ENCODE assay signal across 1 cellular context in the genomic region with DNA sequence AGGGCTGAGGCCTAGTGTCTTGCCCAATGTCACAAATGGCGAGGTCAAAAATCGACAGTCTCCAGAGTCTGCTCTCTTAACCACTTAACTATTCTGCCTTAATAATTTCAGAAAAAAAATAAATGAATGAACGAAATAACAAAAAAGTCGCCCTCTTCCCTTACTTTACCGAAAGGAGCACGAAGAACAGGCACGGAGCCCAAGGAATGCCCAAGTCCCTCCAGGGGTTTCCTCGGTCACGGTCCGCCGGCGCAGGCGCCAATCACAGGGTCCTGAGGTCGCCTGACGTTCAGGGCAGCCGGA.
A peak's percentile ranks its signal among the peaks of the same experiment; 100 is the strongest.
TF ChIP-seq lines count a peak whose summit lies in the region.

No MANE protein-coding gene starts in this region.

TF ChIP-seq in HepG2, 621 proteins besides CTCF, POLR2A, EP300 and RAD21 (continues in another document):
- TF ChIP-seq ZNF747 (CRISPR knock-in tag; IDR thresholded peaks at IDR 0.05; ENCODE audit: borderline replicate concordance): 0 out of 2 replicates have a peak, but pooled peaks have one; percentile 3
- TF ChIP-seq ZNF512B (CRISPR knock-in tag; IDR thresholded peaks at IDR 0.05; ENCODE audit: borderline replicate concordance): 0 out of 2 replicates have a peak, but pooled peaks have one; percentile 30
- TF ChIP-seq ZBTB3 (CRISPR knock-in tag; IDR thresholded peaks at IDR 0.05; ENCODE audit: borderline replicate concordance, low read depth): no peak
- no peak; the same call in 1 of the 2 replicates for TF ChIP-seq RNF219 (CRISPR knock-in tag; IDR thresholded peaks at IDR 0.05)
- no peak for TF ChIP-seq JUN (CRISPR knock-in tag; IDR thresholded peaks at IDR 0.05)
- TF ChIP-seq ZNF280D (CRISPR knock-in tag; IDR thresholded peaks at IDR 0.05): 0 out of 2 replicates have a peak, but pooled peaks have one; percentile 15
- TF ChIP-seq DPF2 (CRISPR knock-in tag; IDR thresholded peaks at IDR 0.05; ENCODE audit: borderline replicate concordance, low read depth): no peak
- 0 out of 2 replicates have a peak, but pooled peaks have one; percentile 43 for TF ChIP-seq FOXO4 (CRISPR knock-in tag; conservative IDR thresholded peaks at IDR 0.05)
- TF ChIP-seq MLLT10 (CRISPR knock-in tag; IDR thresholded peaks at IDR 0.05): peak; percentile 31; the same call in 1 of the 2 replicates
- TF ChIP-seq, protein P1, sequence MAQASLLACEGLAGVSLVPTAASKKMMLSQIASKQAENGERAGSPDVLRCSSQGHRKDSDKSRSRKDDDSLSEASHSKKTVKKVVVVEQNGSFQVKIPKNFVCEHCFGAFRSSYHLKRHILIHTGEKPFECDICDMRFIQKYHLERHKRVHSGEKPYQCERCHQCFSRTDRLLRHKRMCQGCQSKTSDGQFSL (CRISPR knock-in tag; IDR thresholded peaks at IDR 0.05): no peak
- TF ChIP-seq MTF1 (CRISPR knock-in tag; IDR thresholded peaks at IDR 0.05): peak; percentile 14; the same call in 1 of the 2 replicates
- TF ChIP-seq MXD3 (CRISPR knock-in tag; IDR thresholded peaks at IDR 0.05): no peak
- no peak for TF ChIP-seq ZNF788 (CRISPR knock-in tag; IDR thresholded peaks at IDR 0.05; ENCODE audit: borderline replicate concordance)
- TF ChIP-seq ZNF225 (CRISPR knock-in tag; IDR thresholded peaks at IDR 0.05): 0 out of 2 replicates have a peak, but pooled peaks have one; percentile 75
- no peak for TF ChIP-seq HNF4G (IDR thresholded peaks at IDR 0.05; ENCODE audit: borderline replicate concordance, low read depth, low read length)
- 0 out of 2 replicates have a peak, but pooled peaks have one; percentile 56 for TF ChIP-seq HNF4G (CRISPR knock-in tag; IDR thresholded peaks at IDR 0.05; ENCODE audit: borderline replicate concordance, low read depth)
- TF ChIP-seq, protein P2, sequence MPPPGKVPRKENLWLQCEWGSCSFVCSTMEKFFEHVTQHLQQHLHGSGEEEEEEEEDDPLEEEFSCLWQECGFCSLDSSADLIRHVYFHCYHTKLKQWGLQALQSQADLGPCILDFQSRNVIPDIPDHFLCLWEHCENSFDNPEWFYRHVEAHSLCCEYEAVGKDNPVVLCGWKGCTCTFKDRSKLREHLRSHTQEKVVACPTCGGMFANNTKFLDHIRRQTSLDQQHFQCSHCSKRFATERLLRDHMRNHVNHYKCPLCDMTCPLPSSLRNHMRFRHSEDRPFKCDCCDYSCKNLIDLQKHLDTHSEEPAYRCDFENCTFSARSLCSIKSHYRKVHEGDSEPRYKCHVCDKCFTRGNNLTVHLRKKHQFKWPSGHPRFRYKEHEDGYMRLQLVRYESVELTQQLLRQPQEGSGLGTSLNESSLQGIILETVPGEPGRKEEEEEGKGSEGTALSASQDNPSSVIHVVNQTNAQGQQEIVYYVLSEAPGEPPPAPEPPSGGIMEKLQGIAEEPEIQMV (CRISPR knock-in tag; IDR thresholded peaks at IDR 0.05; ENCODE audit: low read depth): peak; percentile 96
- peak; percentile 57 for TF ChIP-seq NFYB (CRISPR knock-in tag; IDR thresholded peaks at IDR 0.05)
- TF ChIP-seq PRMT3 (CRISPR knock-in tag; IDR thresholded peaks at IDR 0.05; ENCODE audit: borderline replicate concordance, low read depth): no peak; the same call in 1 of the 2 replicates
- peak; percentile 81; the same call in 1 of the 2 replicates for TF ChIP-seq ZFP36L1 (CRISPR knock-in tag; IDR thresholded peaks at IDR 0.05)
- 0 out of 2 replicates have a peak, but pooled peaks have one; percentile 70 for TF ChIP-seq HIVEP1 (CRISPR knock-in tag; IDR thresholded peaks at IDR 0.05)
- 0 out of 2 replicates have a peak, but pooled peaks have one; percentile 78 for TF ChIP-seq KDM5B (CRISPR knock-in tag; IDR thresholded peaks at IDR 0.05; ENCODE audit: borderline replicate concordance)
- TF ChIP-seq ZHX1 (CRISPR knock-in tag; IDR thresholded peaks at IDR 0.05; ENCODE audit: low read depth): peak; percentile 24; the same call in 1 of the 2 replicates
- TF ChIP-seq, protein P3, sequence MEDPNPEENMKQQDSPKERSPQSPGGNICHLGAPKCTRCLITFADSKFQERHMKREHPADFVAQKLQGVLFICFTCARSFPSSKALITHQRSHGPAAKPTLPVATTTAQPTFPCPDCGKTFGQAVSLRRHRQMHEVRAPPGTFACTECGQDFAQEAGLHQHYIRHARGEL (CRISPR knock-in tag; IDR thresholded peaks at IDR 0.05): 0 out of 2 replicates have a peak, but pooled peaks have one; percentile 78
- TF ChIP-seq RBM39 (IDR thresholded peaks at IDR 0.05; ENCODE audit: low read depth, low read length, poor library complexity, severe bottlenecking): no peak
- peak; percentile 14; the same call in 1 of the 2 replicates for TF ChIP-seq SP140L (CRISPR knock-in tag; IDR thresholded peaks at IDR 0.05; ENCODE audit: borderline replicate concordance)
- 0 out of 2 replicates have a peak, but pooled peaks have one; percentile 1 for TF ChIP-seq NFAT5 (CRISPR knock-in tag; IDR thresholded peaks at IDR 0.05)
- TF ChIP-seq SAP130 (CRISPR knock-in tag; IDR thresholded peaks at IDR 0.05; ENCODE audit: low read depth): no peak
- TF ChIP-seq ZNF101 (CRISPR knock-in tag; IDR thresholded peaks at IDR 0.05; ENCODE audit: borderline replicate concordance, low read depth): no peak
